ENCODE assay signal across 1 cellular context in genomic region chr15:41678742-41679141, GRCh38.
TF ChIP-seq lines count a peak whose summit lies in the region.

No MANE protein-coding gene starts in this region.

TF ChIP-seq in HEK293, 187 proteins besides CTCF, POLR2A, EP300 and RAD21 (continued from another document):
- TF ChIP-seq, protein P1, sequence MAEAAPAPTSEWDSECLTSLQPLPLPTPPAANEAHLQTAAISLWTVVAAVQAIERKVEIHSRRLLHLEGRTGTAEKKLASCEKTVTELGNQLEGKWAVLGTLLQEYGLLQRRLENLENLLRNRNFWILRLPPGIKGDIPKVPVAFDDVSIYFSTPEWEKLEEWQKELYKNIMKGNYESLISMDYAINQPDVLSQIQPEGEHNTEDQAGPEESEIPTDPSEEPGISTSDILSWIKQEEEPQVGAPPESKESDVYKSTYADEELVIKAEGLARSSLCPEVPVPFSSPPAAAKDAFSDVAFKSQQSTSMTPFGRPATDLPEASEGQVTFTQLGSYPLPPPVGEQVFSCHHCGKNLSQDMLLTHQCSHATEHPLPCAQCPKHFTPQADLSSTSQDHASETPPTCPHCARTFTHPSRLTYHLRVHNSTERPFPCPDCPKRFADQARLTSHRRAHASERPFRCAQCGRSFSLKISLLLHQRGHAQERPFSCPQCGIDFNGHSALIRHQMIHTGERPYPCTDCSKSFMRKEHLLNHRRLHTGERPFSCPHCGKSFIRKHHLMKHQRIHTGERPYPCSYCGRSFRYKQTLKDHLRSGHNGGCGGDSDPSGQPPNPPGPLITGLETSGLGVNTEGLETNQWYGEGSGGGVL (tag by site-specific recombination; IDR thresholded peaks at IDR 0.05) = no peak
- TF ChIP-seq SCRT2 (tag by site-specific recombination; IDR thresholded peaks at IDR 0.05) = peak; percentile 28; the same call in 1 of the 2 replicates
